11 cellular contexts compared by ENCODE assay signal in genomic region chr22:40025062-40025379, GRCh38. TPM values are rescaled to one million over a fixed set of nuclear protein-coding genes. Genes with fewer than 3 reads are reported as not detected.
DNase-seq lines count a peak whose midpoint lies in the region; ATAC-seq, FAIRE-seq and TF ChIP-seq lines count a peak whose summit lies in the region.
"Not testable (repeated sequence)": the region's sequence is repeated elsewhere in the genome, so short reads cannot be mapped to it uniquely, and the experiment has no call there.
"Had no signal": no experiment of that assay in that cellular context is flagged by ENCODE, and none has a peak within 500 bp of the region (broad histone marks: within the 10 kb centered on the region; RNA-seq: fewer than 3 reads in every experiment).

No MANE protein-coding gene starts in this region.

- not testable (repeated sequence) for FAIRE-seq in astrocyte (lab: Jason Lieb, UNC)

- TF ChIP-seq CTCF in H9 (conservative IDR thresholded peaks at IDR 0.05) (0 out of 3 replicates have a peak, but pooled peaks have one; percentile 0), endothelial cell (IDR thresholded peaks at IDR 0.05; ENCODE audit: unreplicated experiment) (peak; percentile 37), natural killer cell (IDR thresholded peaks at IDR 0.05) (peak; percentile 44), spleen (IDR thresholded peaks at IDR 0.05 in 8 of 11, conservative IDR thresholded peaks at IDR 0.05 in 3 of 11) (peak in 7 of 11 experiments; percentile 5 to 58 (median 38))
- not testable (repeated sequence) for TF ChIP-seq CTCF in Panc1 (IDR thresholded peaks at IDR 0.05); astrocyte (IDR thresholded peaks at IDR 0.05; ENCODE audit: insufficient read depth, low read depth, low read length)

- H3K4me1 Mint-ChIP-seq in H9; astrocyte (ENCODE audit: low read depth, unreplicated experiment); endothelial cell (ENCODE audit: unreplicated experiment); natural killer cell: not testable (repeated sequence)

- H4K20me1 ChIP-seq in BLaER1; H9 (ENCODE audit: control insufficient read depth, insufficient read depth, insufficient read length); Karpas-422 (ENCODE audit: insufficient read depth, low read depth, low read length); astrocyte (ENCODE audit: insufficient read depth, low read length): not testable (repeated sequence)

- not testable (repeated sequence) for H3K27ac Mint-ChIP-seq in H9; astrocyte (ENCODE audit: unreplicated experiment); endothelial cell (ENCODE audit: unreplicated experiment); natural killer cell

- not testable (repeated sequence) for H3K4ac ChIP-seq in H9 (ENCODE audit: low read depth, low read length)

- not testable (repeated sequence) for H3K36me3 ChIP-seq in BLaER1; Karpas-422 (ENCODE audit: insufficient read depth, low read length); Panc1 (ENCODE audit: control insufficient read depth, insufficient read depth, low read length); astrocyte (ENCODE audit: insufficient read depth, low read length); spleen

- not testable (repeated sequence) for H2BK20ac ChIP-seq in H9 (ENCODE audit: low read depth, low read length, poor library complexity, severe bottlenecking)

- in situ Hi-C loops in Panc1 (cut with HindIII; ENCODE audit: low pct_unique_long_range_greater_than_20kb, low sequenced_read_pairs) = not testable (repeated sequence)

- H3K9me3 Mint-ChIP-seq in H9; astrocyte (ENCODE audit: unreplicated experiment); endothelial cell (ENCODE audit: unreplicated experiment); natural killer cell: not testable (repeated sequence)

- TF ChIP-seq POLR2A in spleen (IDR thresholded peaks at IDR 0.05) = not testable (repeated sequence)

- H3K18ac ChIP-seq in H9 (ENCODE audit: insufficient read length, low read depth, low read length) = not testable (repeated sequence)

- DNase-seq in H9; Karpas-422; Panc1 (ENCODE audit: low read depth, low spot score); astrocyte (ENCODE audit: low read depth); endothelial cell (ENCODE audit: low spot score); natural killer cell: not testable (repeated sequence)
- peak; percentile 11 for DNase-seq in spleen

- H3T11ph ChIP-seq in H9 (ENCODE audit: low read length) = not testable (repeated sequence)

- not testable (repeated sequence) for H3K23ac ChIP-seq in H9 (ENCODE audit: insufficient read length, low read depth, low read length)

- H2AFZ ChIP-seq in H9 (ENCODE audit: low read length) = not testable (repeated sequence)
- 0 out of 2 replicates have a peak overlapping the region, but pooled peaks have one; percentile 66 for H2AFZ ChIP-seq in Karpas-422 (ENCODE audit: low read length)
- peak overlapping the region; percentile 50 for H2AFZ ChIP-seq in astrocyte (ENCODE audit: low read depth, low read length)

- not testable (repeated sequence) for H3K56ac ChIP-seq in H9 (ENCODE audit: insufficient read length, low read depth, low read length)

- not testable (repeated sequence) for H2BK15ac ChIP-seq in H9 (ENCODE audit: low read depth, low read length)

- H3K36me3 Mint-ChIP-seq in H9 (ENCODE audit: insufficient read depth in 1 of 3, low read depth in 3 of 3) = peaks cover 6 to 13% (median 10%) of the 10 kb centered on the region in 3 experiments
- H3K36me3 Mint-ChIP-seq in astrocyte (ENCODE audit: low read depth, unreplicated experiment); endothelial cell (ENCODE audit: low read depth, unreplicated experiment); natural killer cell: not testable (repeated sequence)

- H3K23me2 ChIP-seq in H9 (ENCODE audit: insufficient read length, low read depth, low read length, poor library complexity, severe bottlenecking) = not testable (repeated sequence)

- H2BK12ac ChIP-seq in H9 (ENCODE audit: insufficient read length, low read depth, low read length) = not testable (repeated sequence)

- H3K27ac ChIP-seq in BLaER1; H9 (ENCODE audit: insufficient read length, low read depth, low read length); Panc1 (ENCODE audit: low read length); astrocyte (ENCODE audit: low read depth, low read length); spleen: not testable (repeated sequence)
- H3K27ac ChIP-seq in Karpas-422 (ENCODE audit: low read length) = peak overlapping the region; percentile 97

- H3K27me3 ChIP-seq in BLaER1; H9 (ENCODE audit: insufficient read depth, low read length); Karpas-422 (ENCODE audit: low read length); Panc1 (ENCODE audit: control insufficient read depth, insufficient read depth, low read length); astrocyte (ENCODE audit: insufficient read depth, low read length); spleen (replicated peaks in 1 of 7): not testable (repeated sequence)

- intact Hi-C loops in Panc1 (cut with micrococcal nuclease; ENCODE audit: unreplicated experiment); spleen (cut with DNase I; ENCODE audit: low total_unique reads): not testable (repeated sequence)
- intact Hi-C loops in natural killer cell (cut with micrococcal nuclease) = loop anchor here (2.0 kb wide), 1 partner anchor 490 kb away; no protein-coding TSS in a partner anchor

- H3K14ac ChIP-seq in H9 (ENCODE audit: insufficient read depth, low read length) = not testable (repeated sequence)

- not testable (repeated sequence) for H3K79me2 ChIP-seq in H9 (ENCODE audit: insufficient read depth, low read length); Karpas-422 (ENCODE audit: low read length); astrocyte (ENCODE audit: insufficient read depth, low read length)

- H2BK5ac ChIP-seq in H9 (ENCODE audit: insufficient read length, low read length) = not testable (repeated sequence)

- H2AK5ac ChIP-seq in H9 (ENCODE audit: insufficient read length, low read length) = not testable (repeated sequence)

- not testable (repeated sequence) for H4K5ac ChIP-seq in H9 (ENCODE audit: insufficient read length, low read depth, low read length)

- CTCF ChIA-PET in Panc1 (lab: Charles Lee) = interaction anchor here (0.6 to 1.5 kb wide), 12 partner anchors 11 to 505 kb away, joined by 3 to 7 read pairs (median 3); partner anchors contain the start of gene ATF4

- WGBS in H9 (ENCODE audit: extremely low coverage, insufficient read length, low lambda C conversion rate) = no CpG with 5 or more reads among the region's 5 CpGs
- WGBS in spleen, 5 donors = 36 to 45% (median 38%) methylated on average over 3 to 5 of the region's 5 CpGs

- not testable (repeated sequence) for H3K4me3 Mint-ChIP-seq in H9; astrocyte (ENCODE audit: unreplicated experiment); endothelial cell (ENCODE audit: unreplicated experiment); natural killer cell

- BruUV-seq in Panc1 (replicated peaks; lab: Mats Ljungman, UMichigan) = not testable (repeated sequence)

- not testable (repeated sequence) for H3K9ac ChIP-seq in BLaER1; H9 (ENCODE audit: extremely low read depth, insufficient read length, low read length); astrocyte (ENCODE audit: low read length)
- H3K9ac ChIP-seq in Karpas-422 (ENCODE audit: low read length) = peak overlapping the region; percentile 55

- H3K79me1 ChIP-seq in H9 (ENCODE audit: insufficient read depth, low read depth, low read length, poor library complexity, severe bottlenecking) = not testable (repeated sequence)

- not testable (repeated sequence) for H3K4me3 ChIP-seq in BLaER1; Karpas-422 (ENCODE audit: low read length); Panc1 (ENCODE audit: low read depth in 2 of 2, low read length in 2 of 2); astrocyte (ENCODE audit: insufficient read depth, low read depth, low read length); spleen

- not testable (repeated sequence) for H4K8ac ChIP-seq in H9 (replicated peaks; ENCODE audit: insufficient read length, low read depth, low read length)

- H3K4me1 ChIP-seq in BLaER1 (peaks cover 78% of the 10 kb centered on the region), Karpas-422 (ENCODE audit: low read length) (peaks cover 64% of the 10 kb centered on the region), spleen (peaks cover 0 to 11% (median 8%) of the 10 kb centered on the region in 6 donors)
- not testable (repeated sequence) for H3K4me1 ChIP-seq in H9 (ENCODE audit: insufficient read depth, low read length); Panc1 (ENCODE audit: control insufficient read depth, insufficient read depth, low read length); astrocyte (ENCODE audit: insufficient read depth, low read length)

- H4K91ac ChIP-seq in H9 (ENCODE audit: insufficient read length, low read depth, low read length) = not testable (repeated sequence)

- not testable (repeated sequence) for H3K9me3 ChIP-seq in BLaER1; H9 (ENCODE audit: control insufficient read depth, low read depth, low read length); Karpas-422 (ENCODE audit: low read length); Panc1 (ENCODE audit: control insufficient read depth, insufficient read depth, low read depth, low read length); astrocyte (ENCODE audit: insufficient read depth, low read depth, low read length); spleen

- H2BK120ac ChIP-seq in H9 (ENCODE audit: low read depth, low read length, poor library complexity, severe bottlenecking) = not testable (repeated sequence)

- POLR2A ChIA-PET in Panc1 (lab: Charles Lee) = not testable (repeated sequence)

- not testable (repeated sequence) for H3K9me2 ChIP-seq in Karpas-422 (replicated peaks; ENCODE audit: insufficient read depth, low read length)

- peak overlapping the region; percentile 92 for H3K4me2 ChIP-seq in BLaER1
- H3K4me2 ChIP-seq in H9 (ENCODE audit: insufficient read depth, insufficient read length, low read length); astrocyte (ENCODE audit: low read length): not testable (repeated sequence)
- H3K4me2 ChIP-seq in Karpas-422 (ENCODE audit: low read depth, low read length, poor library complexity, severe bottlenecking) = peak overlapping the region; percentile 54

- peak; percentile 43 for ATAC-seq in Panc1
- ATAC-seq in natural killer cell = not testable (repeated sequence)

- H3K27me3 Mint-ChIP-seq in H9 (ENCODE audit: low read depth); endothelial cell (ENCODE audit: unreplicated experiment); natural killer cell (ENCODE audit: low read depth in 2 of 2): not testable (repeated sequence)
- peaks cover 24% of the 10 kb centered on the region for H3K27me3 Mint-ChIP-seq in astrocyte (ENCODE audit: low read depth, unreplicated experiment)

RNA-seq across cellular contexts. Expression of gene FAM83F, which starts 30.3 kb away (rescaled TPM):
- total RNA-seq in H9 (2021) (17.4 and 19.6 TPM in 2 replicates), Panc1 (2021; ENCODE audit: unreplicated experiment) (0.05 TPM), astrocyte (0.79 and 0.82 TPM in 2 replicates), endothelial cell (ENCODE audit: unreplicated experiment) (3.5 TPM), natural killer cell (1 to 10 TPM in 2 of 3 donors, not detected in 1; 1.0 to 7.5 TPM), spleen (under 1 TPM in 6 of 7 donors, not detected in 1; 0.06 to 0.28 (median 0.18) TPM)
- total RNA-seq in Karpas-422 (2014; rRNA removed; shearing (Covaris generic); ENCODE audit: low replicate concordance) = under 0.01 and 0.07 TPM in 2 replicates
- not detected for polyA plus RNA-seq in Panc1 (2012; ENCODE audit: insufficient read length)
- under 1 TPM in 2 of 3 donors, not detected in 1; 0.02 to 0.13 TPM for polyA plus RNA-seq in spleen
- total RNA-seq: A172 had no signal
- polyA plus RNA-seq: AG04450, SK-N-SH had no signal
